Comparison of ENCODE assay signal across 10 cellular contexts in genomic region chr3:98763076-98763475, GRCh38. TPM values are rescaled to one million over a fixed set of nuclear protein-coding genes. Genes with fewer than 3 reads are reported as not detected.
A peak's percentile ranks its signal among the peaks of the same experiment; 100 is the strongest.
DNase-seq lines count a peak whose midpoint lies in the region; ATAC-seq and TF ChIP-seq lines count a peak whose summit lies in the region.
"Had no signal": no experiment of that assay in that cellular context is flagged by ENCODE, and none has a peak within 500 bp of the region (broad histone marks: within the 10 kb centered on the region; RNA-seq: fewer than 3 reads in every experiment).

Gene ST3GAL6, plus strand, starts transcription at chr3:98763340. Its CDS starts 5,101 bp downstream, at chr3:98768441.

- H3K4me3 Mint-ChIP-seq in GM23338, result no peak within 1 kb of the TSS

- no peak within 1 kb of the TSS; the same call in 1 of the 2 replicates for H3K27ac Mint-ChIP-seq in GM23338
- H3K27ac Mint-ChIP-seq: IgD-negative memory B cell had no signal

- no peaks in the 10 kb centered on the region for H3K9me2 ChIP-seq in GM23338 (ENCODE audit: insufficient read depth)

- no peaks in the 10 kb centered on the region for H4K20me1 ChIP-seq in GM23338 (replicated peaks; ENCODE audit: insufficient read depth)

- no peaks in the 10 kb centered on the region for H3K9me3 ChIP-seq in tibial artery
- no peaks in the 10 kb centered on the region for H3K9me3 ChIP-seq in ovary

- no peak for TF ChIP-seq CTCF in GM23338 (conservative IDR thresholded peaks at IDR 0.05; ENCODE audit: low read depth in 2 of 2)
- no peak for TF ChIP-seq CTCF in tibial artery (IDR thresholded peaks at IDR 0.05)
- no peak for TF ChIP-seq CTCF in ovary (IDR thresholded peaks at IDR 0.05)

- no peak for TF ChIP-seq EP300 in ovary (IDR thresholded peaks at IDR 0.05)

- 70 to 80% (median 72%) methylated on average over 1 of the region's 1 CpG for WGBS in ovary, 3 donors

- no peak for ATAC-seq in GM23338
- ATAC-seq in HG02571 (IDR thresholded peaks at IDR 0.05; ENCODE audit: unreplicated experiment), result no peak
- no peak for ATAC-seq in GM21423 (IDR thresholded peaks at IDR 0.05; ENCODE audit: unreplicated experiment)

- H3K4me3 ChIP-seq in GM23338 (no peak within 1 kb of the TSS), tibial artery (peak within 1 kb of the TSS in 1 of 2 donors; percentile 13), ovary (no peak within 1 kb of the TSS)

- H3K9me3 Mint-ChIP-seq in GM23338, result no peaks in the 10 kb centered on the region

- H3F3A ChIP-seq in GM23338 (replicated peaks; ENCODE audit: low read depth), result no peaks in the 10 kb centered on the region

- TF ChIP-seq POLR2A in ovary (IDR thresholded peaks at IDR 0.05), result no peak

- H3K27me3 ChIP-seq in GM23338 (ENCODE audit: insufficient read depth), result no peaks in the 10 kb centered on the region
- no peaks in the 10 kb centered on the region for H3K27me3 ChIP-seq in tibial artery
- no peaks in the 10 kb centered on the region for H3K27me3 ChIP-seq in ovary

- H3K27ac ChIP-seq in GM23338 (ENCODE audit: low read depth) (no peak within 1 kb of the TSS), tibial artery (peak within 1 kb of the TSS; percentile 20 to 32), ovary (no peak within 1 kb of the TSS)

- intact Hi-C loops in tibial artery (cut with DNase I; ENCODE audit: low total_unique reads) (no loop called here), posterior cingulate gyrus (cut with DNase I) (no loop called here), ovary (cut with DNase I) (no loop called here)

- peaks cover 4% of the 10 kb centered on the region for H3K27me3 Mint-ChIP-seq in GM23338 (ENCODE audit: insufficient read depth, low read depth, poor library complexity)

- H3K36me3 ChIP-seq in GM23338 (ENCODE audit: insufficient read depth), result no peaks in the 10 kb centered on the region
- no peaks in the 10 kb centered on the region for H3K36me3 ChIP-seq in tibial artery
- H3K36me3 ChIP-seq in ovary, result no peaks in the 10 kb centered on the region

- H3K79me2 ChIP-seq in GM23338 (replicated peaks; ENCODE audit: insufficient read depth), result no peaks in the 10 kb centered on the region

- H3K4me1 ChIP-seq in GM23338 (ENCODE audit: insufficient read depth) (peaks cover 13% of the 10 kb centered on the region), tibial artery (peaks cover 0 to 30% (median 15%) of the 10 kb centered on the region in 4 donors), ovary (ENCODE audit: insufficient read depth) (peaks cover 4% of the 10 kb centered on the region)

- H3K36me3 Mint-ChIP-seq in GM23338 (ENCODE audit: low read depth), result no peaks in the 10 kb centered on the region
- H3K36me3 Mint-ChIP-seq: IgD-negative memory B cell had no signal

- H2AFZ ChIP-seq in GM23338, result no peak within 1 kb of the TSS; the same call in 1 of the 2 replicates

- no peak for DNase-seq in GM23338 (ENCODE audit: low spot score)
- peak; percentile 76 for DNase-seq in SKM-1 (lab: John Stamatoyannopoulos, UW; ENCODE audit: unreplicated experiment)
- peak; percentile 89 for DNase-seq in iris pigment epithelial cell (ENCODE audit: low read depth)
- DNase-seq in tibial artery, result peak; percentile 57 to 69
- DNase-seq in posterior cingulate gyrus, result no peak
- DNase-seq in ovary, result no peak
- DNase-seq: cerebellar nuclear complex had no signal

- H3K4me1 Mint-ChIP-seq in GM23338, result peaks cover 33% of the 10 kb centered on the region

- 0 out of 2 replicates have a peak within 1 kb of the TSS, but pooled peaks have one; percentile 15 for H3K4me2 ChIP-seq in GM23338

TF ChIP-seq in GM23338, 12 proteins besides CTCF, POLR2A, EP300 and RAD21:
- no peak for TF ChIP-seq JUNB (IDR thresholded peaks at IDR 0.05; ENCODE audit: unreplicated experiment)
- no peak for TF ChIP-seq POLR2AphosphoS5 (IDR thresholded peaks at IDR 0.05; ENCODE audit: low read depth)
- TF ChIP-seq ETS1 (IDR thresholded peaks at IDR 0.05), result no peak
- TF ChIP-seq REST (IDR thresholded peaks at IDR 0.05; ENCODE audit: unreplicated experiment), result no peak
- no peak for TF ChIP-seq NANOG (IDR thresholded peaks at IDR 0.05; ENCODE audit: borderline replicate concordance)
TF ChIP-seq in GM23338: peak in this region for 0.

RNA-seq across cellular contexts. Expression of gene ST3GAL6, which starts in this region (rescaled TPM):
- 3.7 and 4.7 TPM in 2 replicates for total RNA-seq in GM23338 (2014; rRNA removed; shearing (Covaris generic))
- polyA plus RNA-seq in GM23338 (2016; fragmentation: Nextera tagmentation; extraction: Ambion mirVana) (6.4 and 8.1 TPM in 2 replicates), ovary (1 to 10 TPM; 2.0 to 4.4 TPM)
- total RNA-seq in ovary, result 10 to 100 TPM in 2 of 7 donors, 1 to 10 TPM in 5; 1.9 to 16.7 (median 3.7) TPM
- polyA plus RNA-seq: IgD-negative memory B cell had no signal

Comparison
In these comparisons a context has a peak if more than half of its experiments do, and no peak if none do; other contexts are left out.
1. DNase-seq: peak in SKM-1 (single experiment), iris pigment epithelial cell (single experiment) and tibial artery (2 of 2); none in GM23338 (single experiment), posterior cingulate gyrus (0 of 10) and ovary (0 of 5).
2. H3K27ac ChIP-seq: peak in tibial artery (2 of 2); none in GM23338 (single experiment) and ovary (0 of 2).